ENCODE assay signal across 3 cellular contexts in the genomic region with DNA sequence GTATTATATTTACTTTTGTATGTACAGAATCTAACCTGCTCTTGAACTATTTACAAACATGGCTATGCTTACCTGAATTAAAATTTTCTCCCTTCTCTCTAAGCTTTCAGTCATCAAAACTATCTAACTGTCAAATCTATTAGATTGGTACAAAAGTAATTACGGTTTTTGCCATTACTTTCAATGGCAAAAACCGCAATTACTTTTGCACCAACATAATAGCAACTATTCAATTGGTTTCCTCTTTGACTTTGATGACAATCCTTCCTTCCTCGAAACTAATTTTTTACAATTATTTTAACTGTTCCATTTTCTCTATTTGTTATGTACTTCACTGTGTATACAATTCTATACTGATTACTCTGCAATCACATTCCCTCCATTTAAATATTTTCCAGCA.
TF ChIP-seq lines count a peak whose summit lies in the region.

No MANE protein-coding gene starts in this region.

TF ChIP-seq in HepG2, 621 proteins besides CTCF, POLR2A, EP300 and RAD21:
- TF ChIP-seq, protein P1, sequence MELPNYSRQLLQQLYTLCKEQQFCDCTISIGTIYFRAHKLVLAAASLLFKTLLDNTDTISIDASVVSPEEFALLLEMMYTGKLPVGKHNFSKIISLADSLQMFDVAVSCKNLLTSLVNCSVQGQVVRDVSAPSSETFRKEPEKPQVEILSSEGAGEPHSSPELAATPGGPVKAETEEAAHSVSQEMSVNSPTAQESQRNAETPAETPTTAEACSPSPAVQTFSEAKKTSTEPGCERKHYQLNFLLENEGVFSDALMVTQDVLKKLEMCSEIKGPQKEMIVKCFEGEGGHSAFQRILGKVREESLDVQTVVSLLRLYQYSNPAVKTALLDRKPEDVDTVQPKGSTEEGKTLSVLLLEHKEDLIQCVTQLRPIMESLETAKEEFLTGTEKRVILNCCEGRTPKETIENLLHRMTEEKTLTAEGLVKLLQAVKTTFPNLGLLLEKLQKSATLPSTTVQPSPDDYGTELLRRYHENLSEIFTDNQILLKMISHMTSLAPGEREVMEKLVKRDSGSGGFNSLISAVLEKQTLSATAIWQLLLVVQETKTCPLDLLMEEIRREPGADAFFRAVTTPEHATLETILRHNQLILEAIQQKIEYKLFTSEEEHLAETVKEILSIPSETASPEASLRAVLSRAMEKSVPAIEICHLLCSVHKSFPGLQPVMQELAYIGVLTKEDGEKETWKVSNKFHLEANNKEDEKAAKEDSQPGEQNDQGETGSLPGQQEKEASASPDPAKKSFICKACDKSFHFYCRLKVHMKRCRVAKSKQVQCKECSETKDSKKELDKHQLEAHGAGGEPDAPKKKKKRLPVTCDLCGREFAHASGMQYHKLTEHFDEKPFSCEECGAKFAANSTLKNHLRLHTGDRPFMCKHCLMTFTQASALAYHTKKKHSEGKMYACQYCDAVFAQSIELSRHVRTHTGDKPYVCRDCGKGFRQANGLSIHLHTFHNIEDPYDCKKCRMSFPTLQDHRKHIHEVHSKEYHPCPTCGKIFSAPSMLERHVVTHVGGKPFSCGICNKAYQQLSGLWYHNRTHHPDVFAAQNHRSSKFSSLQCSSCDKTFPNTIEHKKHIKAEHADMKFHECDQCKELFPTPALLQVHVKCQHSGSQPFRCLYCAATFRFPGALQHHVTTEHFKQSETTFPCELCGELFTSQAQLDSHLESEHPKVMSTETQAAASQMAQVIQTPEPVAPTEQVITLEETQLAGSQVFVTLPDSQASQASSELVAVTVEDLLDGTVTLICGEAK (IDR thresholded peaks at IDR 0.05): peak; percentile 91
- TF ChIP-seq, protein P1 (CRISPR knock-in tag; IDR thresholded peaks at IDR 0.05): no peak
- TF ChIP-seq, protein P2, sequence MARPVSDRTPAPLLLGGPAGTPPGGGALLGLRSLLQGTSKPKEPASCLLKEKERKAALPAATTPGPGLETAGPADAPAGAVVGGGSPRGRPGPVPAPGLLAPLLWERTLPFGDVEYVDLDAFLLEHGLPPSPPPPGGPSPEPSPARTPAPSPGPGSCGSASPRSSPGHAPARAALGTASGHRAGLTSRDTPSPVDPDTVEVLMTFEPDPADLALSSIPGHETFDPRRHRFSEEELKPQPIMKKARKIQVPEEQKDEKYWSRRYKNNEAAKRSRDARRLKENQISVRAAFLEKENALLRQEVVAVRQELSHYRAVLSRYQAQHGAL (CRISPR knock-in tag; IDR thresholded peaks at IDR 0.05; ENCODE audit: not compliant biosample characterization): no peak
- TF ChIP-seq TP53 (CRISPR knock-in tag; conservative IDR thresholded peaks at IDR 0.05): no peak

TF ChIP-seq in GM12878, 131 proteins besides CTCF, POLR2A, EP300 and RAD21:
- TF ChIP-seq, protein P1 (IDR thresholded peaks at IDR 0.05; ENCODE audit: borderline replicate concordance): peak; percentile 61; the same call in 1 of the 2 replicates
- TF ChIP-seq NR2F1 (conservative IDR thresholded peaks at IDR 0.05): no peak
TF ChIP-seq in GM12878: peak in this region for 1.

TF ChIP-seq in SK-N-SH, 30 proteins besides CTCF, POLR2A, EP300 and RAD21:
- no peak for TF ChIP-seq POLR2AphosphoS5 (IDR thresholded peaks at IDR 0.05; ENCODE audit: low read depth, low read length)
- no peak for TF ChIP-seq SMC3 (IDR thresholded peaks at IDR 0.05; ENCODE audit: low read depth, low read length)
- TF ChIP-seq EZH2phosphoT487 (IDR thresholded peaks at IDR 0.05; ENCODE audit: borderline replicate concordance, low read depth): no peak
- TF ChIP-seq, protein P3, sequence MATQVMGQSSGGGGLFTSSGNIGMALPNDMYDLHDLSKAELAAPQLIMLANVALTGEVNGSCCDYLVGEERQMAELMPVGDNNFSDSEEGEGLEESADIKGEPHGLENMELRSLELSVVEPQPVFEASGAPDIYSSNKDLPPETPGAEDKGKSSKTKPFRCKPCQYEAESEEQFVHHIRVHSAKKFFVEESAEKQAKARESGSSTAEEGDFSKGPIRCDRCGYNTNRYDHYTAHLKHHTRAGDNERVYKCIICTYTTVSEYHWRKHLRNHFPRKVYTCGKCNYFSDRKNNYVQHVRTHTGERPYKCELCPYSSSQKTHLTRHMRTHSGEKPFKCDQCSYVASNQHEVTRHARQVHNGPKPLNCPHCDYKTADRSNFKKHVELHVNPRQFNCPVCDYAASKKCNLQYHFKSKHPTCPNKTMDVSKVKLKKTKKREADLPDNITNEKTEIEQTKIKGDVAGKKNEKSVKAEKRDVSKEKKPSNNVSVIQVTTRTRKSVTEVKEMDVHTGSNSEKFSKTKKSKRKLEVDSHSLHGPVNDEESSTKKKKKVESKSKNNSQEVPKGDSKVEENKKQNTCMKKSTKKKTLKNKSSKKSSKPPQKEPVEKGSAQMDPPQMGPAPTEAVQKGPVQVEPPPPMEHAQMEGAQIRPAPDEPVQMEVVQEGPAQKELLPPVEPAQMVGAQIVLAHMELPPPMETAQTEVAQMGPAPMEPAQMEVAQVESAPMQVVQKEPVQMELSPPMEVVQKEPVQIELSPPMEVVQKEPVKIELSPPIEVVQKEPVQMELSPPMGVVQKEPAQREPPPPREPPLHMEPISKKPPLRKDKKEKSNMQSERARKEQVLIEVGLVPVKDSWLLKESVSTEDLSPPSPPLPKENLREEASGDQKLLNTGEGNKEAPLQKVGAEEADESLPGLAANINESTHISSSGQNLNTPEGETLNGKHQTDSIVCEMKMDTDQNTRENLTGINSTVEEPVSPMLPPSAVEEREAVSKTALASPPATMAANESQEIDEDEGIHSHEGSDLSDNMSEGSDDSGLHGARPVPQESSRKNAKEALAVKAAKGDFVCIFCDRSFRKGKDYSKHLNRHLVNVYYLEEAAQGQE (IDR thresholded peaks at IDR 0.05; ENCODE audit: low read depth, low read length): no peak
- TF ChIP-seq CHD2 (IDR thresholded peaks at IDR 0.05; ENCODE audit: low read length, partially characterized antibody): no peak
- TF ChIP-seq, protein P4, sequence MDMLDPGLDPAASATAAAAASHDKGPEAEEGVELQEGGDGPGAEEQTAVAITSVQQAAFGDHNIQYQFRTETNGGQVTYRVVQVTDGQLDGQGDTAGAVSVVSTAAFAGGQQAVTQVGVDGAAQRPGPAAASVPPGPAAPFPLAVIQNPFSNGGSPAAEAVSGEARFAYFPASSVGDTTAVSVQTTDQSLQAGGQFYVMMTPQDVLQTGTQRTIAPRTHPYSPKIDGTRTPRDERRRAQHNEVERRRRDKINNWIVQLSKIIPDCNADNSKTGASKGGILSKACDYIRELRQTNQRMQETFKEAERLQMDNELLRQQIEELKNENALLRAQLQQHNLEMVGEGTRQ (IDR thresholded peaks at IDR 0.05; ENCODE audit: borderline replicate concordance, low read depth, low read length): no peak
- TF ChIP-seq JUND (IDR thresholded peaks at IDR 0.05): no peak
- TF ChIP-seq RFX5 (IDR thresholded peaks at IDR 0.05; ENCODE audit: low read length): no peak
- TF ChIP-seq NFIC (IDR thresholded peaks at IDR 0.05; ENCODE audit: borderline replicate concordance): no peak
- TF ChIP-seq FOXJ3 (CRISPR knock-in tag; IDR thresholded peaks at IDR 0.05): no peak
- no peak for TF ChIP-seq FOSL2 (IDR thresholded peaks at IDR 0.05; ENCODE audit: borderline replicate concordance, low read depth)
- TF ChIP-seq, protein P5, sequence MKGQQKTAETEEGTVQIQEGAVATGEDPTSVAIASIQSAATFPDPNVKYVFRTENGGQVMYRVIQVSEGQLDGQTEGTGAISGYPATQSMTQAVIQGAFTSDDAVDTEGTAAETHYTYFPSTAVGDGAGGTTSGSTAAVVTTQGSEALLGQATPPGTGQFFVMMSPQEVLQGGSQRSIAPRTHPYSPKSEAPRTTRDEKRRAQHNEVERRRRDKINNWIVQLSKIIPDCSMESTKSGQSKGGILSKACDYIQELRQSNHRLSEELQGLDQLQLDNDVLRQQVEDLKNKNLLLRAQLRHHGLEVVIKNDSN (IDR thresholded peaks at IDR 0.05; ENCODE audit: borderline replicate concordance, low read depth): no peak
- no peak for TF ChIP-seq RXRA (IDR thresholded peaks at IDR 0.05; ENCODE audit: borderline replicate concordance, low read depth)
- no peak for TF ChIP-seq SIN3A (IDR thresholded peaks at IDR 0.05; ENCODE audit: borderline replicate concordance, low read depth, low read length)
- TF ChIP-seq, protein P6, sequence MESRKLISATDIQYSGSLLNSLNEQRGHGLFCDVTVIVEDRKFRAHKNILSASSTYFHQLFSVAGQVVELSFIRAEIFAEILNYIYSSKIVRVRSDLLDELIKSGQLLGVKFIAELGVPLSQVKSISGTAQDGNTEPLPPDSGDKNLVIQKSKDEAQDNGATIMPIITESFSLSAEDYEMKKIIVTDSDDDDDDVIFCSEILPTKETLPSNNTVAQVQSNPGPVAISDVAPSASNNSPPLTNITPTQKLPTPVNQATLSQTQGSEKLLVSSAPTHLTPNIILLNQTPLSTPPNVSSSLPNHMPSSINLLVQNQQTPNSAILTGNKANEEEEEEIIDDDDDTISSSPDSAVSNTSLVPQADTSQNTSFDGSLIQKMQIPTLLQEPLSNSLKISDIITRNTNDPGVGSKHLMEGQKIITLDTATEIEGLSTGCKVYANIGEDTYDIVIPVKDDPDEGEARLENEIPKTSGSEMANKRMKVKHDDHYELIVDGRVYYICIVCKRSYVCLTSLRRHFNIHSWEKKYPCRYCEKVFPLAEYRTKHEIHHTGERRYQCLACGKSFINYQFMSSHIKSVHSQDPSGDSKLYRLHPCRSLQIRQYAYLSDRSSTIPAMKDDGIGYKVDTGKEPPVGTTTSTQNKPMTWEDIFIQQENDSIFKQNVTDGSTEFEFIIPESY (IDR thresholded peaks at IDR 0.05; ENCODE audit: borderline replicate concordance, low read depth): no peak
- no peak for TF ChIP-seq GATA2 (CRISPR knock-in tag; IDR thresholded peaks at IDR 0.05)
- TF ChIP-seq, protein P7, sequence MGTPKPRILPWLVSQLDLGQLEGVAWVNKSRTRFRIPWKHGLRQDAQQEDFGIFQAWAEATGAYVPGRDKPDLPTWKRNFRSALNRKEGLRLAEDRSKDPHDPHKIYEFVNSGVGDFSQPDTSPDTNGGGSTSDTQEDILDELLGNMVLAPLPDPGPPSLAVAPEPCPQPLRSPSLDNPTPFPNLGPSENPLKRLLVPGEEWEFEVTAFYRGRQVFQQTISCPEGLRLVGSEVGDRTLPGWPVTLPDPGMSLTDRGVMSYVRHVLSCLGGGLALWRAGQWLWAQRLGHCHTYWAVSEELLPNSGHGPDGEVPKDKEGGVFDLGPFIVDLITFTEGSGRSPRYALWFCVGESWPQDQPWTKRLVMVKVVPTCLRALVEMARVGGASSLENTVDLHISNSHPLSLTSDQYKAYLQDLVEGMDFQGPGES (IDR thresholded peaks at IDR 0.05; ENCODE audit: low read depth, low read length): no peak
TF ChIP-seq in SK-N-SH: peak in this region for 0.
